Comparison of ENCODE assay signal across 8 cellular contexts in the genomic region with DNA sequence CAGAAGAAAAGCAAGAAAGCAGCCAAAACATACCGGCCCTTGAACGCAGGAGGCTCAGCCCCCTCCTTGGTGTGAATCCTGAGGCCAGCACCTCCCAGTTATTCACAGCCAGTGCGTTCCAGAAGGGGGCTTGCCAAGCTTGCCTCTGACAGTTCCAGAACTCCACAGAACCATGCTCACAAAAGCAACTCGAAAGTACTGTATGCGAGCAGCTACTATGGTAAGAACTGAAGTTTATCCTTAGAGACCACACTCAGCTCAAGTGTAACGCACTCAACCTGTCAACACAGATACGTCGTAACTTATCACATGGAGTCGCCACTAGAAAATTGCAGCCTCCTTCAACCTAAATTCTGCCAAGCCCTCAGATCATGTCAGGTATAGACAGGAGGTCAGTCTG. TPM values are rescaled to one million over a fixed set of nuclear protein-coding genes. Genes with fewer than 3 reads are reported as not detected.
A peak's percentile ranks its signal among the peaks of the same experiment; 100 is the strongest.
DNase-seq lines count a peak whose midpoint lies in the region; ATAC-seq, FAIRE-seq and TF ChIP-seq lines count a peak whose summit lies in the region.

No MANE protein-coding gene starts in this region.

- in situ Hi-C loops in Panc1 (cut with HindIII; ENCODE audit: low pct_unique_long_range_greater_than_20kb, low sequenced_read_pairs) = no loop called here

- H3K9ac ChIP-seq in parathyroid adenoma = no peak overlapping the region

- no peak for FAIRE-seq in urothelium cell line (lab: Jason Lieb, UNC)

- no peak for ATAC-seq in Panc1

- H3K27me3 Mint-ChIP-seq in Calu3 (ENCODE audit: unreplicated experiment) = peaks cover 21% of the 10 kb centered on the region

- DNase-seq in Calu3 = no peak
- no peak for DNase-seq in Panc1 (ENCODE audit: low read depth, low spot score)
- DNase-seq in esophagus muscularis mucosa (ENCODE audit: extremely low spot score) = no peak
- DNase-seq in AML-193 (lab: John Stamatoyannopoulos, UW) = no peak
- no peak for DNase-seq in urothelium cell line (ENCODE audit: low spot score)
- DNase-seq in dermis blood vessel endothelial cell = no peak
- no peak for DNase-seq in cerebellar nuclear complex (lab: John Stamatoyannopoulos, UW)

- H3K9me3 ChIP-seq in Panc1 (ENCODE audit: control insufficient read depth, insufficient read depth, low read depth, low read length) (no peaks in the 10 kb centered on the region), esophagus muscularis mucosa (no peaks in the 10 kb centered on the region), parathyroid adenoma (ENCODE audit: control insufficient read depth, low read length) (no peaks in the 10 kb centered on the region)

- H3K79me2 ChIP-seq in parathyroid adenoma = peaks cover 5% of the 10 kb centered on the region

- peak overlapping the region; percentile 82 for H3K4me3 Mint-ChIP-seq in Calu3 (ENCODE audit: low read depth, unreplicated experiment)

- no peaks in the 10 kb centered on the region for H3K27me3 ChIP-seq in Panc1 (ENCODE audit: control insufficient read depth, insufficient read depth, low read length)
- no peaks in the 10 kb centered on the region for H3K27me3 ChIP-seq in esophagus muscularis mucosa
- no peaks in the 10 kb centered on the region for H3K27me3 ChIP-seq in parathyroid adenoma (ENCODE audit: control insufficient read depth, insufficient read depth, low read length)

- no peak for TF ChIP-seq EP300 in esophagus muscularis mucosa (IDR thresholded peaks at IDR 0.05)

- H3K36me3 ChIP-seq in Panc1 (ENCODE audit: control insufficient read depth, insufficient read depth, low read length) = no peaks in the 10 kb centered on the region
- H3K36me3 ChIP-seq in esophagus muscularis mucosa = peaks cover 0 to 8% (median under 1%) of the 10 kb centered on the region in 4 donors
- H3K36me3 ChIP-seq in parathyroid adenoma (ENCODE audit: control insufficient read depth, insufficient read depth, low read length) = no peaks in the 10 kb centered on the region

- H3K4me3 ChIP-seq in Panc1 (ENCODE audit: low read depth in 2 of 2, low read length in 2 of 2) = peak overlapping the region; percentile 70
- peak overlapping the region; percentile 86 to 99 (median 96) for H3K4me3 ChIP-seq in esophagus muscularis mucosa
- H3K4me3 ChIP-seq in parathyroid adenoma (ENCODE audit: low read depth, low read length) = peak overlapping the region; percentile 87

- peak overlapping the region; percentile 68 for H3K4me2 ChIP-seq in parathyroid adenoma (ENCODE audit: low read length)

- H2AFZ ChIP-seq in parathyroid adenoma = no peak overlapping the region

- intact Hi-C loops in Calu3 (cut with micrococcal nuclease; ENCODE audit: unreplicated experiment) = loop anchor here (10.0 kb wide), 1 partner anchor 95 kb away; no protein-coding TSS in a partner anchor
- intact Hi-C loops in Panc1 (cut with micrococcal nuclease; ENCODE audit: unreplicated experiment) = no loop called here
- intact Hi-C loops in esophagus muscularis mucosa (cut with DNase I) = loop anchor here (2.0 to 10.0 kb wide), 2 partner anchors 53 to 95 kb away; a partner anchor contains a TSS

- H3K36me3 Mint-ChIP-seq in Calu3 (ENCODE audit: insufficient read depth, unreplicated experiment) = peaks cover 17% of the 10 kb centered on the region

- H3K9me3 Mint-ChIP-seq in Calu3 (ENCODE audit: low read depth, unreplicated experiment) = no peaks in the 10 kb centered on the region

- TSS peak; percentile 31 for BruUV-seq in Calu3 (replicated peaks; lab: Mats Ljungman, UMichigan)
- no TSS peak for BruUV-seq in Panc1 (replicated peaks; lab: Mats Ljungman, UMichigan)

- no peak for TF ChIP-seq POLR2A in esophagus muscularis mucosa (IDR thresholded peaks at IDR 0.05; ENCODE audit: low read depth)

- no peak overlapping the region for H3K27ac Mint-ChIP-seq in Calu3 (ENCODE audit: unreplicated experiment)

- peaks cover 19% of the 10 kb centered on the region for H3K4me1 Mint-ChIP-seq in Calu3 (ENCODE audit: low read depth, unreplicated experiment)

- 45% methylated on average over 9 of the region's 9 CpGs for WGBS in esophagus muscularis mucosa

- POLR2A ChIA-PET in Panc1 (lab: Charles Lee) = interaction anchor here (0.6 kb wide), 2 partner anchors 15 to 241 kb away, joined by 3 to 8 read pairs; no protein-coding TSS in a partner anchor

- CTCF ChIA-PET in Calu3 (lab: Charles Lee) = no interaction called here
- CTCF ChIA-PET in Panc1 (lab: Charles Lee) = no interaction called here

- H3K4me1 ChIP-seq in Panc1 (ENCODE audit: control insufficient read depth, insufficient read depth, low read length) (no peaks in the 10 kb centered on the region), esophagus muscularis mucosa (peaks cover 27 to 52% (median 38%) of the 10 kb centered on the region in 4 donors), parathyroid adenoma (peaks cover 3% of the 10 kb centered on the region)

- TF ChIP-seq CTCF in Calu3 (IDR thresholded peaks at IDR 0.05; ENCODE audit: unreplicated experiment) (no peak), Panc1 (IDR thresholded peaks at IDR 0.05) (no peak), esophagus muscularis mucosa (IDR thresholded peaks at IDR 0.05) (no peak), parathyroid adenoma (IDR thresholded peaks at IDR 0.05) (no peak)

- H3K27ac ChIP-seq in Panc1 (ENCODE audit: low read length) (peak overlapping the region; percentile 71), esophagus muscularis mucosa (replicated peaks in 1 of 4) (peak overlapping the region; percentile 93 to 95 (median 95)), parathyroid adenoma (no peak overlapping the region)

RNA-seq across cellular contexts. Expression of a gene that starts 1.4 kb away (rescaled TPM):
- total RNA-seq in Calu3 (2022) (19.5 and 19.7 TPM in 2 replicates), Panc1 (2021; ENCODE audit: unreplicated experiment) (38.0 TPM), esophagus muscularis mucosa (10 to 100 TPM; 61.6 to 77.2 (median 67.3) TPM), dermis blood vessel endothelial cell (35.9 and 36.2 TPM in 2 replicates)
- polyA plus RNA-seq in Panc1 (2012; ENCODE audit: insufficient read length) = 36.0 TPM

RNA-seq across cellular contexts. Expression of a gene that starts 52.5 kb away (rescaled TPM):
- total RNA-seq in Calu3 (2022) (28.1 and 29.9 TPM in 2 replicates), Panc1 (2021; ENCODE audit: unreplicated experiment) (24.8 TPM), esophagus muscularis mucosa (10 to 100 TPM; 21.0 to 52.7 (median 30.5) TPM), dermis blood vessel endothelial cell (17.5 and 20.1 TPM in 2 replicates)
- polyA plus RNA-seq in Panc1 (2012; ENCODE audit: insufficient read length) = 21.4 TPM
